Comparison of ENCODE assay signal across 8 cellular contexts in genomic region chr19:47157455-47158321, GRCh38. TPM values are rescaled to one million over a fixed set of nuclear protein-coding genes. Genes with fewer than 3 reads are reported as not detected.
A peak's percentile ranks its signal among the peaks of the same experiment; 100 is the strongest.
DNase-seq lines count a peak whose midpoint lies in the region; ATAC-seq, FAIRE-seq and TF ChIP-seq lines count a peak whose summit lies in the region.

No MANE protein-coding gene starts in this region.

- WGBS in GM12878 (ENCODE audit: insufficient coverage, insufficient replicate concordance, low lambda C conversion rate, missing lambda C conversion rate): 59% methylated on average over 10 of the region's 10 CpGs

- in situ Hi-C loops in GM12878 (cut with MboI): no loop called here
- in situ Hi-C loops in gastrocnemius medialis (cut with MboI; ENCODE audit: low sequenced_read_pairs in 4 of 4): no loop called here

- H3K9me3 ChIP-seq in OCI-LY7 (ENCODE audit: low read length) (no peaks in the 10 kb centered on the region), GM12878 (replicated peaks; ENCODE audit: control insufficient read depth, insufficient read depth, low read length) (no peaks in the 10 kb centered on the region), gastrocnemius medialis (no peaks in the 10 kb centered on the region)

- TF ChIP-seq RAD21 in GM12878 (IDR thresholded peaks at IDR 0.05; ENCODE audit: insufficient read depth, low read depth, low read length): no peak

- SMC1A ChIA-PET in GM12878 (lab: Charles Lee; ENCODE audit: uncharacterized antibody, unreplicated experiment): interaction anchor here (0.8 to 6.8 kb wide), 9 partner anchors 7 to 89 kb away, joined by 3 to 37 read pairs (median 6); no protein-coding TSS in a partner anchor

- H3K4me3 ChIP-seq in GM08714 (ENCODE audit: low read length): peak overlapping the region; percentile 8; the same call in 1 of the 2 replicates
- H3K4me3 ChIP-seq in OCI-LY7 (ENCODE audit: low read depth, low read length, poor library complexity, severe bottlenecking): no peak overlapping the region
- H3K4me3 ChIP-seq in GM12878: no peak overlapping the region
- H3K4me3 ChIP-seq in gastrocnemius medialis: peak overlapping the region in 1 of 4 donors; percentile 12

- TF ChIP-seq CTCF in OCI-LY7 (conservative IDR thresholded peaks at IDR 0.05; ENCODE audit: low read length) (no peak), GM12878 (IDR thresholded peaks at IDR 0.05 in 2 of 3, conservative IDR thresholded peaks at IDR 0.05 in 1 of 3; ENCODE audit: control insufficient read depth in 2 of 3, extremely low read depth in 1 of 3, insufficient read depth in 1 of 3, low read depth in 3 of 3, low read length in 3 of 3) (no peak), gastrocnemius medialis (IDR thresholded peaks at IDR 0.05 in 4 of 5, conservative IDR thresholded peaks at IDR 0.05 in 1 of 5) (no peak)

- H3K27me3 ChIP-seq in GM12878 (replicated peaks in 1 of 2; ENCODE audit: control insufficient read depth in 2 of 2, insufficient read depth in 2 of 2, low read length in 1 of 2) (no peaks in the 10 kb centered on the region), gastrocnemius medialis (no peaks in the 10 kb centered on the region)

- ATAC-seq in GM12878: peak; percentile 62
- peak; percentile 73 to 75 for ATAC-seq in gastrocnemius medialis

- no peak overlapping the region for H3K9ac ChIP-seq in GM12878 (ENCODE audit: control insufficient read depth, insufficient read depth, low read length)

- H3K9me2 ChIP-seq in OCI-LY7 (ENCODE audit: insufficient read depth, low read length): no peaks in the 10 kb centered on the region

- H3K79me2 ChIP-seq in OCI-LY7 (ENCODE audit: insufficient read depth, low read depth, low read length): peaks cover 25% of the 10 kb centered on the region; the same call in 1 of the 2 replicates
- H3K79me2 ChIP-seq in GM12878 (ENCODE audit: control insufficient read depth, insufficient read depth, low read length): peaks cover 5% of the 10 kb centered on the region

- FAIRE-seq in GM12878 (lab: Jason Lieb, UNC) (peak; percentile 62), RCC 7860 (lab: Jason Lieb, UNC) (no peak)

- H3K4me1 ChIP-seq in OCI-LY7 (ENCODE audit: insufficient read depth, low read length, poor library complexity, severe bottlenecking) (peaks cover 18% of the 10 kb centered on the region), GM12878 (ENCODE audit: control insufficient read depth, insufficient read depth, low read length) (peaks cover 24% of the 10 kb centered on the region), gastrocnemius medialis (peaks cover 27 to 32% of the 10 kb centered on the region in 2 donors)

- peaks cover 94% of the 10 kb centered on the region for H3K36me3 ChIP-seq in OCI-LY7 (ENCODE audit: insufficient read depth, low read length)
- peaks cover 22 to 28% of the 10 kb centered on the region in 2 experiments for H3K36me3 ChIP-seq in GM12878 (ENCODE audit: control insufficient read depth in 2 of 2, insufficient read depth in 2 of 2, low read length in 1 of 2)
- peaks cover 0 to 18% of the 10 kb centered on the region in 2 donors for H3K36me3 ChIP-seq in gastrocnemius medialis

- peak overlapping the region; percentile 30; the same call in 1 of the 2 replicates for H3K4me2 ChIP-seq in OCI-LY7 (ENCODE audit: low read length)
- H3K4me2 ChIP-seq in GM12878 (ENCODE audit: control insufficient read depth, insufficient read depth): peak overlapping the region; percentile 59

- CTCF ChIA-PET in OCI-LY7 (lab: Charles Lee; ENCODE audit: unreplicated experiment): no interaction called here
- CTCF ChIA-PET in GM12878 (lab: Yijun Ruan, JAX): interaction anchor here (0.9 to 5.9 kb wide), 13 partner anchors 8 to 145 kb away, joined by 3 to 41 read pairs (median 5); partner anchors contain the start of gene ZC3H4

- 0 out of 2 replicates have a peak, but pooled peaks cover 5% of the 10 kb centered on the region for H4K20me1 ChIP-seq in OCI-LY7 (ENCODE audit: insufficient read depth, low read length)
- H4K20me1 ChIP-seq in GM12878 (ENCODE audit: control insufficient read depth, insufficient read depth): no peaks in the 10 kb centered on the region; the same call in 1 of the 2 replicates

- intact Hi-C loops in OCI-LY7 (cut with micrococcal nuclease; ENCODE audit: unreplicated experiment): no loop called here
- intact Hi-C loops in GM12878 (cut with micrococcal nuclease; ENCODE audit: unreplicated experiment): no loop called here
- intact Hi-C loops in gastrocnemius medialis (cut with DNase I; ENCODE audit: low total_unique reads): loop anchor here (5.0 kb wide), 2 partner anchors 35 to 50 kb away; no protein-coding TSS in a partner anchor

- POLR2A ChIA-PET in OCI-LY7 (lab: Charles Lee) (interaction anchor here (1.0 to 1.3 kb wide), 2 partner anchors 13 to 21 kb away, joined by 3 read pairs; no protein-coding TSS in a partner anchor), GM12878 (lab: Charles Lee) (interaction anchor here (0.7 to 2.9 kb wide), 6 partner anchors 9 to 99 kb away, joined by 3 to 14 read pairs (median 4); partner anchors contain the start of gene CCDC9)

- TF ChIP-seq POLR2A in GM12878 (IDR thresholded peaks at IDR 0.05; ENCODE audit: low read depth, low read length) (no peak), gastrocnemius medialis (IDR thresholded peaks at IDR 0.05) (no peak)

- DNase-seq in OCI-LY7 (ENCODE audit: low spot score) (peak; percentile 31), GM12878 (ENCODE audit: low read depth, low spot score) (no peak), iPS DF 4.7 (ENCODE audit: extremely low read depth, low spot score) (peak; percentile 74), gastrocnemius medialis (peak; percentile 2 to 14), superior temporal gyrus (ENCODE audit: extremely low spot score) (no peak), NCI-H1694 treated with DMSO at 0.1 percent for 48 hours (lab: John Stamatoyannopoulos, UW) (no peak), RCC 7860 (ENCODE audit: low spot score) (no peak)

- H3K27ac ChIP-seq in OCI-LY7 (ENCODE audit: low read depth, low read length, poor library complexity, severe bottlenecking) (peak overlapping the region; percentile 6), GM12878 (ENCODE audit: control insufficient read depth, insufficient read depth) (peak overlapping the region; percentile 8), gastrocnemius medialis (peak overlapping the region; percentile 60 to 77 (median 74))

- H2AFZ ChIP-seq in OCI-LY7 (ENCODE audit: low read length): no peak overlapping the region
- H2AFZ ChIP-seq in GM12878 (ENCODE audit: control insufficient read depth, low read depth, low read length): no peak overlapping the region

- BruUV-seq in OCI-LY7 (replicated peaks; lab: Mats Ljungman, UMichigan): no TSS peak
- BruUV-seq in GM12878 (replicated peaks; lab: Mats Ljungman, UMichigan): no TSS peak

- RAD21 ChIA-PET in GM12878 (lab: Charles Lee; ENCODE audit: unreplicated experiment): interaction anchor here (0.8 to 3.4 kb wide), 8 partner anchors 9 to 87 kb away, joined by 3 to 15 read pairs (median 4); partner anchors contain the start of gene SAE1

- no peak for TF ChIP-seq EP300 in GM12878 (IDR thresholded peaks at IDR 0.05; ENCODE audit: borderline replicate concordance in 1 of 2, control insufficient read depth in 1 of 2, low read depth in 2 of 2, low read length in 2 of 2)

TF ChIP-seq in GM12878, 131 proteins besides CTCF, POLR2A, EP300 and RAD21 (continues in another document):
- no peak for TF ChIP-seq SMAD5 (IDR thresholded peaks at IDR 0.05; ENCODE audit: low read depth)
- TF ChIP-seq RBBP5 (conservative IDR thresholded peaks at IDR 0.05): no peak
- TF ChIP-seq SUZ12 (IDR thresholded peaks at IDR 0.05; ENCODE audit: unreplicated experiment): no peak
- no peak for TF ChIP-seq SRF (IDR thresholded peaks at IDR 0.05; ENCODE audit: low read depth in 2 of 2, low read length in 2 of 2)
- peak; percentile 32 to 43; a peak in 3 of 4 replicates for TF ChIP-seq IKZF2 (IDR thresholded peaks at IDR 0.05)

RNA-seq across cellular contexts. Expression of gene SAE1, which starts 27.1 kb away (rescaled TPM):
- total RNA-seq in OCI-LY7 (2014; rRNA removed; shearing (Covaris generic)): 165 and 185 TPM in 2 replicates
- 144 and 150 TPM in 2 replicates for total RNA-seq in OCI-LY7 (2022)
- total RNA-seq in GM12878 (2013; cell fraction: nucleolus; rRNA removed): 53.9 and 56.9 TPM in 2 replicates
- total RNA-seq in GM12878 (2014; rRNA removed): 136 and 148 TPM in 2 replicates
- 141 and 150 TPM in 2 replicates for total RNA-seq in GM12878 (2014; rRNA removed; fragmentation: Illumina TruSeq; extraction: Trizol)
- total RNA-seq in GM12878 (2021): 143 and 146 TPM in 2 replicates
- polyA plus RNA-seq in GM12878 (2011; ENCODE audit: low read depth): 73.1 TPM
- 136 and 184 TPM in 2 replicates for polyA plus RNA-seq in GM12878 (2011; rRNA removed)
- polyA plus RNA-seq in GM12878 (2011; cell fraction: cytosol; rRNA removed): 131 and 137 TPM in 2 replicates
- 56.9 and 73.1 TPM in 2 replicates for polyA plus RNA-seq in GM12878 (2011; cell fraction: nucleus; rRNA removed)
- polyA plus RNA-seq in GM12878 (2012): 81.5 and 82.4 TPM in 2 replicates
- 191 and 244 TPM in 2 replicates for polyA plus RNA-seq in GM12878 (2014; fragmentation: Illumina TruSeq; extraction: Trizol)
- polyA plus RNA-seq in GM12878 (2014; fragmentation: Nextera tagmentation; extraction: Ambion mirVana): 10 to 100 TPM; 62.0 to 90.0 TPM
- 167 and 180 TPM in 2 replicates for polyA plus RNA-seq in GM12878 (2014; rRNA removed)
- polyA plus RNA-seq in GM12878 (2016; fragmentation: Nextera tagmentation; extraction: Ambion mirVana): 100 to 1,000 TPM; 230 to 246 TPM
- polyA minus RNA-seq in GM12878 (2011; rRNA and poly(A)+ RNA removed): 63.4 and 92.7 TPM in 2 replicates
- 24.5 and 33.5 TPM in 2 replicates for polyA minus RNA-seq in GM12878 (2011; cell fraction: cytosol; rRNA and poly(A)+ RNA removed)
- 8.8 and 14.9 TPM in 2 replicates for polyA minus RNA-seq in GM12878 (2011; cell fraction: nucleus; rRNA and poly(A)+ RNA removed)
- total RNA-seq in gastrocnemius medialis: 10 to 100 TPM; 29.7 to 74.6 (median 46.4) TPM

RNA-seq across cellular contexts. Expression of gene ZC3H4, which starts 44.1 kb away (rescaled TPM):
- total RNA-seq in OCI-LY7 (2014; rRNA removed; shearing (Covaris generic)): 16.6 and 23.0 TPM in 2 replicates
- total RNA-seq in OCI-LY7 (2022) (76.8 and 80.9 TPM in 2 replicates), GM12878 (2014; rRNA removed) (16.3 and 19.0 TPM in 2 replicates), GM12878 (2014; rRNA removed; fragmentation: Illumina TruSeq; extraction: Trizol) (16.8 and 17.2 TPM in 2 replicates), GM12878 (2021) (78.1 and 86.3 TPM in 2 replicates), gastrocnemius medialis (10 to 100 TPM; 16.2 to 31.7 (median 22.8) TPM)
- 24.4 and 25.1 TPM in 2 replicates for total RNA-seq in GM12878 (2013; cell fraction: nucleolus; rRNA removed)
- 12.3 TPM for polyA plus RNA-seq in GM12878 (2011; ENCODE audit: low read depth)
- polyA plus RNA-seq in GM12878 (2011; rRNA removed) (5.1 TPM in 2 replicates), GM12878 (2014; fragmentation: Illumina TruSeq; extraction: Trizol) (29.8 and 38.8 TPM in 2 replicates), GM12878 (2014; fragmentation: Nextera tagmentation; extraction: Ambion mirVana) (1 to 10 TPM; 5.8 to 9.3 TPM), GM12878 (2014; rRNA removed) (18.4 and 23.0 TPM in 2 replicates), GM12878 (2016; fragmentation: Nextera tagmentation; extraction: Ambion mirVana) (10 to 100 TPM; 12.9 to 13.8 TPM)
- 3.9 and 4.1 TPM in 2 replicates for polyA plus RNA-seq in GM12878 (2011; cell fraction: cytosol; rRNA removed)
- 14.1 and 21.0 TPM in 2 replicates for polyA plus RNA-seq in GM12878 (2011; cell fraction: nucleus; rRNA removed)
- polyA plus RNA-seq in GM12878 (2012): 18.5 and 26.0 TPM in 2 replicates
- 9.9 and 12.6 TPM in 2 replicates for polyA minus RNA-seq in GM12878 (2011; rRNA and poly(A)+ RNA removed)
- polyA minus RNA-seq in GM12878 (2011; cell fraction: cytosol; rRNA and poly(A)+ RNA removed): 10.0 and 13.8 TPM in 2 replicates
- polyA minus RNA-seq in GM12878 (2011; cell fraction: nucleus; rRNA and poly(A)+ RNA removed): 5.4 and 9.7 TPM in 2 replicates

Comparison
In these comparisons a context has a peak if more than half of its experiments do, and no peak if none do; other contexts are left out.
1. DNase-seq: peak in OCI-LY7 (single experiment), iPS DF 4.7 (single experiment) and gastrocnemius medialis (2 of 2); none in GM12878 (single experiment), superior temporal gyrus (single experiment), NCI-H1694 treated with DMSO at 0.1 percent for 48 hours (single experiment) and RCC 7860 (single experiment).
2. H3K27ac ChIP-seq: peak in every context shown above with its lines; median percentile 74 in gastrocnemius medialis; 8 in GM12878; 6 in OCI-LY7.